ENCODE assay signal across 20 cellular contexts in genomic region chr16:47976609-47977180, GRCh38.
DNase-seq lines count a peak whose midpoint lies in the region; ATAC-seq and TF ChIP-seq lines count a peak whose summit lies in the region.
"Had no signal": no experiment of that assay in that cellular context is flagged by ENCODE, and none has a peak within 500 bp of the region (broad histone marks: within the 10 kb centered on the region; RNA-seq: fewer than 3 reads in every experiment).

No MANE protein-coding gene starts in this region.

- TF ChIP-seq CTCF in brain (conservative IDR thresholded peaks at IDR 0.05) (no peak), neural cell (IDR thresholded peaks at IDR 0.05; ENCODE audit: poor library complexity, severe bottlenecking) (no peak)

- no peaks in the 10 kb centered on the region for H3F3A ChIP-seq in neural cell (ENCODE audit: insufficient read depth, low read length, poor library complexity, severe bottlenecking)

- peaks cover 6% of the 10 kb centered on the region for H3K27me3 Mint-ChIP-seq in brain

- H2AFZ ChIP-seq in Karpas-422 (ENCODE audit: low read length) (0 out of 2 replicates have a peak overlapping the region, but pooled peaks have one; percentile 2), neural cell (ENCODE audit: low read depth, low read length) (no peak overlapping the region)

- H3K9me3 Mint-ChIP-seq in brain: no peaks in the 10 kb centered on the region
- H3K9me3 Mint-ChIP-seq: CD4-positive, alpha-beta T cell had no signal

- no peak for ATAC-seq in HG02759 (IDR thresholded peaks at IDR 0.05; ENCODE audit: unreplicated experiment)
- ATAC-seq: HCT116, K562 had no signal

- H3K4me2 ChIP-seq in Karpas-422 (ENCODE audit: low read depth, low read length, poor library complexity, severe bottlenecking) (peak overlapping the region; percentile 97), neural cell (ENCODE audit: low read length) (no peak overlapping the region)

- H3K9ac ChIP-seq in Karpas-422 (ENCODE audit: low read length) (peak overlapping the region; percentile 89), neural cell (ENCODE audit: low read length) (no peak overlapping the region)

- H3K27ac Mint-ChIP-seq in brain: peak overlapping the region in 3 of 5 experiments; percentile 48 to 80 (median 58)
- H3K27ac Mint-ChIP-seq: CD4-positive, alpha-beta T cell had no signal

- no peak for TF ChIP-seq EP300 in neural cell (conservative IDR thresholded peaks at IDR 0.05; ENCODE audit: poor library complexity, severe bottlenecking)

- peak; percentile 37 for TF ChIP-seq RAD21 in neural cell (conservative IDR thresholded peaks at IDR 0.05)

- peaks cover 45% of the 10 kb centered on the region for H3K4me1 Mint-ChIP-seq in brain

- H4K20me1 ChIP-seq in Karpas-422 (ENCODE audit: insufficient read depth, low read depth, low read length): no peaks in the 10 kb centered on the region
- no peaks in the 10 kb centered on the region for H4K20me1 ChIP-seq in neural cell (ENCODE audit: insufficient read depth)

- H3K27ac ChIP-seq in Karpas-422 (ENCODE audit: low read length) (peak overlapping the region; percentile 100), neural cell (ENCODE audit: low read length) (peak overlapping the region; percentile 4)
- H3K27ac ChIP-seq: C4-2B had no signal

- no peaks in the 10 kb centered on the region for H3K36me3 Mint-ChIP-seq in brain

- DNase-seq in HEK293T (ENCODE audit: extremely low spot score) (no peak), Karpas-422 (peak; percentile 98), SHP77 treated with DMSO at 0.1 percent for 48 hours (lab: John Stamatoyannopoulos, UW) (no peak), mesenteric fat pad (ENCODE audit: low spot score) (no peak), HT-29 (ENCODE audit: low spot score) (no peak)
- DNase-seq: ACHN; Caco-2; CD4-positive, alpha-beta T cell; DMS153; DMS79; GDM1; GOT3; H7; IMR-90 had no signal

- H3K9me3 ChIP-seq in Karpas-422 (ENCODE audit: low read length) (no peaks in the 10 kb centered on the region), neural cell (ENCODE audit: low read length) (no peaks in the 10 kb centered on the region)
- H3K9me3 ChIP-seq: Caco-2 had no signal

- H3K9me2 ChIP-seq in Karpas-422 (replicated peaks; ENCODE audit: insufficient read depth, low read length) (no peaks in the 10 kb centered on the region), neural cell (ENCODE audit: insufficient read depth, low read length) (no peaks in the 10 kb centered on the region)

- H3K4me1 ChIP-seq in Karpas-422 (ENCODE audit: low read length): peaks cover 65% of the 10 kb centered on the region

- CTCF ChIA-PET in HEK293T (lab: Yijun Ruan, JAX): interaction anchor here (1.7 kb wide), 1 partner anchor 78 kb away, joined by 3 read pairs; no protein-coding TSS in a partner anchor

- no peak overlapping the region for H3K4me3 Mint-ChIP-seq in brain
- H3K4me3 Mint-ChIP-seq: CD4-positive, alpha-beta T cell had no signal

- H3K27me3 ChIP-seq in Karpas-422 (ENCODE audit: low read length): no peaks in the 10 kb centered on the region
- H3K27me3 ChIP-seq in neural cell (ENCODE audit: insufficient read depth, low read depth, low read length): no peaks in the 10 kb centered on the region

- no peaks in the 10 kb centered on the region for H3K79me2 ChIP-seq in Karpas-422 (ENCODE audit: low read length)
- H3K79me2 ChIP-seq in neural cell (replicated peaks; ENCODE audit: insufficient read depth, low read length): no peaks in the 10 kb centered on the region

- H3K4me3 ChIP-seq in Karpas-422 (ENCODE audit: low read length) (peak overlapping the region; percentile 64), neural cell (ENCODE audit: low read length) (no peak overlapping the region)
- H3K4me3 ChIP-seq: K562 had no signal

- H3K36me3 ChIP-seq in Karpas-422 (ENCODE audit: insufficient read depth, low read length): no peaks in the 10 kb centered on the region
- no peaks in the 10 kb centered on the region for H3K36me3 ChIP-seq in neural cell (ENCODE audit: insufficient read depth, low read length)

- POLR2A ChIA-PET in HEK293T (lab: Yijun Ruan, JAX): no interaction called here

TF ChIP-seq in HEK293T, 16 proteins besides CTCF, POLR2A, EP300 and RAD21:
- TF ChIP-seq TARDBP (IDR thresholded peaks at IDR 0.05) (no peak), PKNOX1 (IDR thresholded peaks at IDR 0.05) (0 out of 2 replicates have a peak, but pooled peaks have one; percentile 2), BHLHE40 (IDR thresholded peaks at IDR 0.05; ENCODE audit: borderline replicate concordance) (no peak), FOXK2 (IDR thresholded peaks at IDR 0.05) (no peak)

TF ChIP-seq in neural cell, 6 proteins besides CTCF, POLR2A, EP300 and RAD21:
- peak; percentile 26 for TF ChIP-seq SMC3 (conservative IDR thresholded peaks at IDR 0.05; ENCODE audit: poor library complexity)
- TF ChIP-seq REST (IDR thresholded peaks at IDR 0.05; ENCODE audit: borderline replicate concordance): no peak
- TF ChIP-seq TAF1 (IDR thresholded peaks at IDR 0.05; ENCODE audit: low read depth): no peak
- no peak for TF ChIP-seq MXI1 (conservative IDR thresholded peaks at IDR 0.05; ENCODE audit: poor library complexity, severe bottlenecking)
- no peak for TF ChIP-seq POLR2AphosphoS5 (IDR thresholded peaks at IDR 0.05)
- no peak for TF ChIP-seq EZH2 (IDR thresholded peaks at IDR 0.05; ENCODE audit: borderline replicate concordance, insufficient read depth, low read length, poor library complexity, severe bottlenecking)
